ENCODE assay signal across 27 cellular contexts in the genomic region with DNA sequence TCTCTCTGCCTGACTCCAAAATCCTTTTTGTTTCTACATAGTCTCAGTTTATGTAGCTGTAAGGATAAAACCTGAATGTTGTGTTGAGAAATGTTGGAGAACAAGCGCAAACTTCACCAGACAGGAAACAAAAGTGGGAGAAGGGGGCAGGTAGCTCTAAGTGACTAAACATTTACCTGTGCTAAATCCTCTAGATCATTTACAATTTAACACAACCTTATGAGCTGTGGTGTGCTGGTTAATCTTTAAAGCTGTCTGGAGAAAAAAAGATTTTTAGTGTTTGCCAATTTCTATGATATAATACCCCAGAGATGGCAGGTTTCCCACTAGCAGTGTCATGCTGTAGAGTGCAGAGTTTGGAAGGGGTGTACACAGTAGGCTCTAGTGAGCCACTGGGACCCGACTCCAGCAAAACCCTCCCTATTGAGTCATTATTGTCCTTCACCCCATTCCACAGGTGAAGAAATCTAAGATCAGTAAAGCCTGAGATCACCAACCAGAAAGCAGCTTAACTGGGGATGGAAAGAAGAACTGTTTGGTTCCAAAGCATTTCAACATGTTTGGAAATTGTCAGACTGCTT.
"Had no signal": no experiment of that assay in that cellular context is flagged by ENCODE, and none has a peak within 500 bp of the region (broad histone marks: within the 10 kb centered on the region; RNA-seq: fewer than 3 reads in every experiment).

No MANE protein-coding gene starts in this region.

- H3K27ac Mint-ChIP-seq: dendritic cell treated with granulocyte-macrophage colony-stimulating factor and Interleukin-4, amounts not matched to agents 40 ng/mL and 50 ng/mL, for 4 days; effector memory CD8-positive, alpha-beta T cell; endodermal cell; mesothelial cell of epicardium had no signal

- H3K27me3 Mint-ChIP-seq: dendritic cell treated with granulocyte-macrophage colony-stimulating factor and Interleukin-4, amounts not matched to agents 40 ng/mL and 50 ng/mL, for 4 days; effector memory CD8-positive, alpha-beta T cell had no signal

- H3K4me1 ChIP-seq: colonic mucosa, esophagus squamous epithelium, gastrocnemius medialis, heart right ventricle, left lung, lower lobe of right lung had no signal

- H3K27me3 ChIP-seq: colonic mucosa, esophagus squamous epithelium, gastrocnemius medialis, heart right ventricle, left lung had no signal

- H3K27ac ChIP-seq: colonic mucosa, epithelial cell of prostate, esophagus squamous epithelium, gastrocnemius medialis, heart right ventricle, left lung, lower lobe of right lung had no signal

- ATAC-seq: effector memory CD8-positive, alpha-beta T cell; esophagus mucosa; gastrocnemius medialis; heart right ventricle; left colon; left lung; left ventricle myocardium superior; lower lobe of right lung; mucosa of descending colon had no signal

- H3K36me3 Mint-ChIP-seq: mesothelial cell of epicardium had no signal

- H3K9me3 ChIP-seq: colonic mucosa, gastrocnemius medialis, left lung, lower lobe of right lung had no signal

- DNase-seq: colonic mucosa; cortex of kidney; effector CD8-positive, alpha-beta T cell; effector memory CD8-positive, alpha-beta T cell; endodermal cell; erythroblast; esophagus squamous epithelium; foreskin fibroblast; foreskin melanocyte; gastrocnemius medialis; glutamatergic neuron; head of caudate nucleus; heart right ventricle; hippocampal formation; left colon; left lung; left ventricle myocardium superior; lower lobe of right lung; mesenchymal stem cell; mucosa of descending colon had no signal

- H3K36me3 ChIP-seq: colonic mucosa, esophagus squamous epithelium, gastrocnemius medialis, heart right ventricle, left lung, lower lobe of right lung had no signal

- FAIRE-seq: endometrium, islet of Langerhans, keratinocyte had no signal

- H3K9me3 Mint-ChIP-seq: endodermal cell, mesothelial cell of epicardium had no signal

- H3K4me3 ChIP-seq: colonic mucosa, esophagus squamous epithelium, gastrocnemius medialis, heart right ventricle, left lung, lower lobe of right lung, mucosa of descending colon had no signal

- H3K4me3 Mint-ChIP-seq: dendritic cell treated with granulocyte-macrophage colony-stimulating factor and Interleukin-4, amounts not matched to agents 40 ng/mL and 50 ng/mL, for 4 days; effector memory CD8-positive, alpha-beta T cell; endodermal cell; mesothelial cell of epicardium had no signal
